ENCODE assay signal across 8 cellular contexts in genomic region chr3:46935168-46935858, GRCh38. TPM values are rescaled to one million over a fixed set of nuclear protein-coding genes. Genes with fewer than 3 reads are reported as not detected.
A peak's percentile ranks its signal among the peaks of the same experiment; 100 is the strongest.
DNase-seq lines count a peak whose midpoint lies in the region; ATAC-seq and TF ChIP-seq lines count a peak whose summit lies in the region.

No MANE protein-coding gene starts in this region.

- H3K36me3 Mint-ChIP-seq in natural killer cell treated with Interleukin-12 subunit alpha and Interleukin-12 subunit beta and Interleukin-15 and Interleukin-18, amount 100 ng/mL, for 72 hours: peaks cover 14% of the 10 kb centered on the region

- peaks cover 0 to 33% of the 10 kb centered on the region in 2 donors for H3K36me3 ChIP-seq in left lung
- H3K36me3 ChIP-seq in thyroid gland: peaks cover 0 to 5% of the 10 kb centered on the region in 2 donors

- peak; percentile 89 for DNase-seq in Caki2 (ENCODE audit: low read depth)
- peak; percentile 34 for DNase-seq in NCI-H2196 (lab: John Stamatoyannopoulos, UW; ENCODE audit: unreplicated experiment)
- peak in 1 of 2 donors; percentile 85 for DNase-seq in left lung
- DNase-seq in thyroid gland: peak; percentile 94 to 95
- no peak for DNase-seq in NCI-H2171 treated with DMSO at 0.1 percent for 48 hours (lab: John Stamatoyannopoulos, UW)
- DNase-seq in natural killer cell treated with Interleukin-12 subunit alpha and Interleukin-12 subunit beta and Interleukin-15 and Interleukin-18, amount 100 ng/mL, for 72 hours (ENCODE audit: low spot score): no peak
- DNase-seq in NCI-H748 treated with DMSO at 0.1 percent for 48 hours (lab: John Stamatoyannopoulos, UW): no peak

- no peak overlapping the region for H3K4me3 Mint-ChIP-seq in natural killer cell treated with Interleukin-12 subunit alpha and Interleukin-12 subunit beta and Interleukin-15 and Interleukin-18, amount 100 ng/mL, for 72 hours

- intact Hi-C loops in left lung (cut with DNase I): no loop called here
- intact Hi-C loops in thyroid gland (cut with DNase I): no loop called here

- peak overlapping the region in 1 of 2 donors; percentile 39 for H3K27ac Mint-ChIP-seq in natural killer cell treated with Interleukin-12 subunit alpha and Interleukin-12 subunit beta and Interleukin-15 and Interleukin-18, amount 100 ng/mL, for 72 hours

- H3K27ac ChIP-seq in cingulate gyrus (ENCODE audit: low read depth, low read length) (peak overlapping the region; percentile 41), left lung (peak overlapping the region; percentile 66 to 87), thyroid gland (peak overlapping the region; percentile 83 to 94 (median 90))

- peak; percentile 77 for ATAC-seq in left lung
- ATAC-seq in natural killer cell treated with Interleukin-12 subunit alpha and Interleukin-12 subunit beta and Interleukin-15 and Interleukin-18, amount 100 ng/mL, for 72 hours: no peak

- no peaks in the 10 kb centered on the region for H3K9me3 ChIP-seq in left lung
- H3K9me3 ChIP-seq in thyroid gland: no peaks in the 10 kb centered on the region

- no peak overlapping the region for H3K4me3 ChIP-seq in left lung
- no peak overlapping the region for H3K4me3 ChIP-seq in thyroid gland (replicated peaks in 1 of 3)

- no peaks in the 10 kb centered on the region for H3K27me3 ChIP-seq in left lung
- no peaks in the 10 kb centered on the region for H3K27me3 ChIP-seq in thyroid gland

- in situ Hi-C loops in Caki2 (cut with HindIII; ENCODE audit: low pct_unique_long_range_greater_than_20kb, low sequenced_read_pairs): no loop called here

- peaks cover 72 to 100% of the 10 kb centered on the region in 2 donors for H3K4me1 ChIP-seq in left lung
- H3K4me1 ChIP-seq in thyroid gland: peaks cover 64 to 88% of the 10 kb centered on the region in 2 donors

- WGBS in thyroid gland, 2 donors: 48 to 50% methylated on average over 7 of the region's 7 CpGs

- no peaks in the 10 kb centered on the region for H3K27me3 Mint-ChIP-seq in natural killer cell treated with Interleukin-12 subunit alpha and Interleukin-12 subunit beta and Interleukin-15 and Interleukin-18, amount 100 ng/mL, for 72 hours

- peak in 1 of 2 donors; percentile 24 for TF ChIP-seq POLR2A in thyroid gland (IDR thresholded peaks at IDR 0.05)

- no peaks in the 10 kb centered on the region for H3K9me3 Mint-ChIP-seq in natural killer cell treated with Interleukin-12 subunit alpha and Interleukin-12 subunit beta and Interleukin-15 and Interleukin-18, amount 100 ng/mL, for 72 hours

- H3K4me1 Mint-ChIP-seq in natural killer cell treated with Interleukin-12 subunit alpha and Interleukin-12 subunit beta and Interleukin-15 and Interleukin-18, amount 100 ng/mL, for 72 hours (ENCODE audit: low read depth in 2 of 2): peaks cover 60 to 63% of the 10 kb centered on the region in 2 donors

- TF ChIP-seq CTCF in left lung (IDR thresholded peaks at IDR 0.05) (peak; percentile 38 to 39), thyroid gland (IDR thresholded peaks at IDR 0.05) (peak in 5 of 6 experiments; percentile 16 to 73 (median 56))

RNA-seq across cellular contexts. Expression of gene CCDC12, which starts 41.2 kb away (rescaled TPM):
- total RNA-seq in Caki2 (2014; rRNA removed; shearing (Covaris generic); ENCODE audit: low replicate concordance): 28.0 and 36.0 TPM in 2 replicates
- total RNA-seq in left lung (10 to 100 TPM; 34.7 to 43.7 TPM), thyroid gland (10 to 100 TPM; 43.2 to 60.6 (median 51.8) TPM)
- total RNA-seq in natural killer cell treated with Interleukin-12 subunit alpha and Interleukin-12 subunit beta and Interleukin-15 and Interleukin-18, amount 100 ng/mL, for 72 hours: 10 to 100 TPM; 58.0 to 89.8 TPM

RNA-seq across cellular contexts. Expression of gene NBEAL2, which starts 44.2 kb away (rescaled TPM):
- total RNA-seq in Caki2 (2014; rRNA removed; shearing (Covaris generic); ENCODE audit: low replicate concordance): 6.9 and 9.6 TPM in 2 replicates
- 100 to 1,000 TPM in 1 of 2 donors, 10 to 100 TPM in 1; 99.6 to 148 TPM for total RNA-seq in left lung
- 10 to 100 TPM; 19.4 to 38.6 (median 27.5) TPM for total RNA-seq in thyroid gland
- 100 to 1,000 TPM; 121 to 255 TPM for total RNA-seq in natural killer cell treated with Interleukin-12 subunit alpha and Interleukin-12 subunit beta and Interleukin-15 and Interleukin-18, amount 100 ng/mL, for 72 hours

RNA-seq across cellular contexts. Expression of gene PTH1R, which starts 57.8 kb away (rescaled TPM):
- 3.1 and 3.3 TPM in 2 replicates for total RNA-seq in Caki2 (2014; rRNA removed; shearing (Covaris generic); ENCODE audit: low replicate concordance)
- total RNA-seq in left lung (10 to 100 TPM; 12.0 to 22.8 TPM), thyroid gland (10 to 100 TPM in 1 of 4 donors, 1 to 10 TPM in 3; 1.2 to 10.6 (median 4.4) TPM)
- not detected for total RNA-seq in natural killer cell treated with Interleukin-12 subunit alpha and Interleukin-12 subunit beta and Interleukin-15 and Interleukin-18, amount 100 ng/mL, for 72 hours

Comparison
In these comparisons a context has a peak if more than half of its experiments do, and no peak if none do; other contexts are left out.
1. DNase-seq: peak in Caki2 (single experiment), NCI-H2196 (single experiment) and thyroid gland (2 of 2); none in NCI-H2171 treated with DMSO at 0.1 percent for 48 hours (single experiment), natural killer cell treated with Interleukin-12 subunit alpha and Interleukin-12 subunit beta and Interleukin-15 and Interleukin-18, amount 100 ng/mL, for 72 hours (single experiment) and NCI-H748 treated with DMSO at 0.1 percent for 48 hours (single experiment).
2. Peak in every context shown above with its lines, with median percentiles within 50 percentile points of each other: H3K27ac ChIP-seq.